16 cellular contexts compared by ENCODE assay signal in genomic region chr10:4201866-4202825, GRCh38.
"Had no signal": no experiment of that assay in that cellular context is flagged by ENCODE, and none has a peak within 500 bp of the region (broad histone marks: within the 10 kb centered on the region; RNA-seq: fewer than 3 reads in every experiment).

No MANE protein-coding gene starts in this region.

- H3K4me1 ChIP-seq: breast epithelium, thyroid gland had no signal

- H3K4me1 Mint-ChIP-seq: activated naive CD8-positive, alpha-beta T cell treated with anti-CD3 and anti-CD28 coated beads, Interleukin-2, amount 10 ng/mL, durations not matched to agents 7 days and 5 days had no signal

- H3K36me3 ChIP-seq: breast epithelium, gastrocnemius medialis, stomach, thyroid gland had no signal

- H3K27ac ChIP-seq: dorsolateral prefrontal cortex, gastrocnemius medialis, stomach, thyroid gland had no signal

- H3K27ac Mint-ChIP-seq: activated naive CD8-positive, alpha-beta T cell treated with anti-CD3 and anti-CD28 coated beads, Interleukin-2, amount 10 ng/mL, durations not matched to agents 7 days and 5 days; activated T-cell treated with anti-CD3 and anti-CD28 coated beads, Interleukin-2, amount 50 U/mL, for 72 hours; T-helper 2 cell treated with Interferon-gamma antibody and Interleukin-4, amounts not matched to agents 5 μg/mL and 100 μg/mL, for 36 hours had no signal

- ATAC-seq: activated T-cell treated with anti-CD3 and anti-CD28 coated beads, Interleukin-2, amount 50 U/mL, for 72 hours; esophagus mucosa; gastrocnemius medialis had no signal

- H3K27me3 ChIP-seq: breast epithelium, gastrocnemius medialis, stomach, thyroid gland had no signal

- H3K4me3 ChIP-seq: breast epithelium, dorsolateral prefrontal cortex, gastrocnemius medialis, skin epidermis, stomach, thyroid gland had no signal

- H3K9me3 Mint-ChIP-seq: activated naive CD8-positive, alpha-beta T cell treated with anti-CD3 and anti-CD28 coated beads, Interleukin-2, amount 10 ng/mL, durations not matched to agents 7 days and 5 days; mesothelial cell of epicardium; T-helper 2 cell treated with Interferon-gamma antibody and Interleukin-4, amounts not matched to agents 5 μg/mL and 100 μg/mL, for 36 hours had no signal

- H3K9me3 ChIP-seq: breast epithelium, gastrocnemius medialis, stomach, thyroid gland had no signal

- DNase-seq: activated CD4-positive, alpha-beta T cell treated with anti-CD3 and anti-CD28 coated beads, Interleukin-2, amount 50 U/mL, for 48 hours; activated CD4-positive, CD25-positive, alpha-beta regulatory T cell treated with anti-CD3 and anti-CD28 coated beads, Interleukin-2, amount 50 U/mL, for 72 hours; activated naive CD8-positive, alpha-beta T cell treated with anti-CD3 and anti-CD28 coated beads, Interleukin-2, amount 10 ng/mL, durations not matched to agents 7 days and 5 days; activated T-cell treated with anti-CD3 and anti-CD28 coated beads, Interleukin-2, amount 50 U/mL, for 72 hours; anterior cingulate cortex; dorsolateral prefrontal cortex; kidney glomerular epithelial cell; retina; stomach; thyroid gland had no signal

- H3K4me3 Mint-ChIP-seq: activated naive CD8-positive, alpha-beta T cell treated with anti-CD3 and anti-CD28 coated beads, Interleukin-2, amount 10 ng/mL, durations not matched to agents 7 days and 5 days; activated T-cell treated with anti-CD3 and anti-CD28 coated beads, Interleukin-2, amount 50 U/mL, for 72 hours; mesothelial cell of epicardium; T-helper 2 cell treated with Interferon-gamma antibody and Interleukin-4, amounts not matched to agents 5 μg/mL and 100 μg/mL, for 36 hours had no signal

- H3K36me3 Mint-ChIP-seq: activated naive CD8-positive, alpha-beta T cell treated with anti-CD3 and anti-CD28 coated beads, Interleukin-2, amount 10 ng/mL, durations not matched to agents 7 days and 5 days; mesothelial cell of epicardium had no signal
